Comparison of ENCODE assay signal across 14 cellular contexts in the genomic region with DNA sequence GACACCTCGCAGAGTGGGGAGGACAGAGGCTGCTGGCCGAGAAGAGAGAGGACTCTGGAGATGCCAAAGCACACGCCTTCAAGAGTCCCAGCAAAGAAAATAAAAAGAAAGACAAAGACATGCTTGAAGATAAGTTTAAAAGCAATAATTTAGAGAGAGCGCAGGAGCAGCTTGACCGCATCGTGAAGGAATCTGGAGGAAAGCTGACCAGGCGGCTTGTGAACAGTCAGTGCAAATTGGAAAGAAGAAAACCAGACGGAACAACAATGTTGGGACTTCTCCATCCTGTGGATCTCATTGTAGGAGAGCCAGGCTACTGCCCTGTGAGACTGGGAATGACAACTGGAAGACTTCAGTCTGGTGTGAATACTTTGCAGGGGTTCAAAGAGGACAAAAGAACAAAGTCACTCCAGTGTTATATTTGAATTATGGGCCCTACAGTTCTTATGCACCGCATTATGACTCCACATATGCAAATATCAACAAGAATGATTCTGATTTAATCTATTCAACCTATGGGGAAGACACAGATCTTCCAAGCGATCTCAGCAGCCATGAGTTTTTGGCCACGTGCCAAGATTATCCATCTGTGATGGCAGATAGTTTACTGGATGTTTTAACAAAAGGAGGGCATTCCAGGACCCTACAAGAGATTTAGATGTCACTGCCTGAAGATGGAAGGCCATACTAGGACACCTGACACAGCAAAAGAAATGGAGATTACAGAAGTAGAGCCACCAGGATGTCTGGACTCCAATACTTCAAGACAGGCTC.
"Had no signal": no experiment of that assay in that cellular context is flagged by ENCODE, and none has a peak within 500 bp of the region (broad histone marks: within the 10 kb centered on the region; RNA-seq: fewer than 3 reads in every experiment).

No MANE protein-coding gene starts in this region.

- H3K4me3 ChIP-seq: right atrium auricular region, smooth muscle cell, tibial nerve had no signal

- H3K4me1 ChIP-seq: right atrium auricular region had no signal

- H3K4me3 Mint-ChIP-seq: activated B cell treated with CpG ODN at 0.5 μM for 24 hours; dendritic cell treated with granulocyte-macrophage colony-stimulating factor and Interleukin-4, amounts not matched to agents 40 ng/mL and 50 ng/mL, for 4 days; stimulated activated memory B cell treated with anti-CD40 and anti-IgM and Interleukin-4, amounts not matched to agents 10 μg/mL and 1 μg/mL and 100 μg/mL, for 72 hours; T-helper 1 cell treated with Interleukin-12 subunit alpha and Interleukin-12 subunit beta and Interleukin-4 antibody, amounts not matched to agents 30 μg/mL and 1 μg/mL, for 36 hours had no signal

- H3K27me3 ChIP-seq: brain microvascular endothelial cell, right atrium auricular region, tibial nerve had no signal

- H3K27ac ChIP-seq: brain microvascular endothelial cell, parathyroid adenoma, right atrium auricular region, tibial nerve had no signal

- H3K36me3 ChIP-seq: brain microvascular endothelial cell, right atrium auricular region had no signal

- H3K27ac Mint-ChIP-seq: activated B cell treated with CpG ODN at 0.5 μM for 24 hours; activated naive CD4-positive, alpha-beta T cell treated with anti-CD3 and anti-CD28 coated beads, Interleukin-2, amount 50 U/mL, for 72 hours; dendritic cell treated with granulocyte-macrophage colony-stimulating factor and Interleukin-4, amounts not matched to agents 40 ng/mL and 50 ng/mL, for 4 days; stimulated activated memory B cell treated with anti-CD40 and anti-IgM and Interleukin-4, amounts not matched to agents 10 μg/mL and 1 μg/mL and 100 μg/mL, for 72 hours; T-helper 1 cell treated with Interleukin-12 subunit alpha and Interleukin-12 subunit beta and Interleukin-4 antibody, amounts not matched to agents 30 μg/mL and 1 μg/mL, for 36 hours had no signal

- H3K27me3 Mint-ChIP-seq: activated B cell treated with CpG ODN at 0.5 μM for 24 hours; dendritic cell treated with granulocyte-macrophage colony-stimulating factor and Interleukin-4, amounts not matched to agents 40 ng/mL and 50 ng/mL, for 4 days; stimulated activated memory B cell treated with anti-CD40 and anti-IgM and Interleukin-4, amounts not matched to agents 10 μg/mL and 1 μg/mL and 100 μg/mL, for 72 hours had no signal

- ATAC-seq: activated naive CD4-positive, alpha-beta T cell treated with anti-CD3 and anti-CD28 coated beads, Interleukin-2, amount 50 U/mL, for 72 hours; left ventricle myocardium superior; stimulated activated memory B cell treated with anti-CD40 and anti-IgM and Interleukin-4, amounts not matched to agents 10 μg/mL and 1 μg/mL and 100 μg/mL, for 72 hours had no signal

- DNase-seq: activated B cell treated with CpG ODN at 0.5 μM for 24 hours; activated effector memory CD4-positive, alpha-beta T cell treated with anti-CD3 and anti-CD28 coated beads, Interleukin-2, amount 50 U/mL, for 16 hours; brain microvascular endothelial cell; hippocampal formation; left ventricle myocardium superior; mesenchymal stem cell had no signal
